In the genomic region with DNA sequence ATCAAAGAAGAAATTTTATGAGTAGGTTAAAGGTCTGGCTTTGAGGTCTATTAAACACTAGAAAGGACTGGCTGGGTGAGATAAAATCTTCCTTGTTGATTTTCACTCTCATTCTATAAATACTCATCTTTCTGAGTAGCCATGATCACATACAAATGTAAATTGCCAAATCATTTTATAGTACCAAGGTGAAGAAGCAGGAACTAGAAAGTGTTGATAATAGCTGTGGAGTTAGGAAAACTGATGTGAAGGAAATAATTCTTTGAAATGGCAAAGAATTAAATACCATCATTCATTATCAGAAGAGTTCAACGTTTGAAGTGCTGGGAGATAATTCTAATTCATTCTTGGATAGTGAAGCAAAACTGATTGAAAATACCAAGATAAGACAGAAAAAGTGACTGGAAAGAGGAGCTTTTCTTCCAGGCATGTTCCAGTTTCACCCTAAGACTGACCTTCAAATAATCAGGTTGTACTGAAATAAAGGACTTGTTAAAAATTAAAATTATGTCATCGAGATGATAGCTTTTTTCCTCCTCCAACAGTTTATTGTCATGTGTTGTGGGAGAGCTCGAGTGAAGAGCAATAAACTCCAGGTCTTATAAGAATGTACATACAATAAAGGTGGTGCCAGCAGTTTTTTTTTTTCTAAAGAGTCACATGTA, we compare ENCODE assay signal across 13 cellular contexts. TPM values are rescaled to one million over a fixed set of nuclear protein-coding genes. Genes with fewer than 3 reads are reported as not detected.
DNase-seq lines count a peak whose midpoint lies in the region; ATAC-seq and TF ChIP-seq lines count a peak whose summit lies in the region.
"Had no signal": no experiment of that assay in that cellular context is flagged by ENCODE, and none has a peak within 500 bp of the region (broad histone marks: within the 10 kb centered on the region; RNA-seq: fewer than 3 reads in every experiment).

No MANE protein-coding gene starts in this region.

- TF ChIP-seq CTCF in Caco-2 (IDR thresholded peaks at IDR 0.05; ENCODE audit: insufficient read depth in 1 of 2, low read depth in 1 of 2, low read length in 1 of 2, severe bottlenecking in 1 of 2, unreplicated experiment in 1 of 2) (no peak), RWPE2 (IDR thresholded peaks at IDR 0.05; ENCODE audit: poor library complexity, severe bottlenecking) (no peak), nephron (IDR thresholded peaks at IDR 0.05; ENCODE audit: unreplicated experiment in 3 of 3) (no peak), gastrocnemius medialis (IDR thresholded peaks at IDR 0.05 in 4 of 5, conservative IDR thresholded peaks at IDR 0.05 in 1 of 5) (no peak), psoas muscle (IDR thresholded peaks at IDR 0.05) (no peak)

- no TSS peak for BruUV-seq in Caco-2 (replicated peaks; lab: Mats Ljungman, UMichigan)

- H3K4me3 Mint-ChIP-seq in Caco-2 (ENCODE audit: unreplicated experiment) = no peak overlapping the region
- no peak overlapping the region for H3K4me3 Mint-ChIP-seq in nephron
- H3K4me3 Mint-ChIP-seq: activated naive CD4-positive, alpha-beta T cell treated with anti-CD3 and anti-CD28 coated beads, Interleukin-2, amount 10 ng/mL, durations not matched to agents 7 days and 5 days; central memory CD8-positive, alpha-beta T cell had no signal

- no peaks in the 10 kb centered on the region for H3K27me3 ChIP-seq in Caco-2 (replicated peaks; ENCODE audit: control insufficient read depth, insufficient read depth, low read length)
- H3K27me3 ChIP-seq in RWPE2 (ENCODE audit: insufficient read depth, poor library complexity, severe bottlenecking) = no peaks in the 10 kb centered on the region
- no peaks in the 10 kb centered on the region for H3K27me3 ChIP-seq in gastrocnemius medialis
- no peaks in the 10 kb centered on the region for H3K27me3 ChIP-seq in psoas muscle (ENCODE audit: insufficient read depth in 3 of 3, low read length in 2 of 3)

- H3K27ac Mint-ChIP-seq in Caco-2 (ENCODE audit: unreplicated experiment) (peak overlapping the region; percentile 37), nephron (peak overlapping the region in 2 of 3 experiments; percentile 1 to 62)
- H3K27ac Mint-ChIP-seq: activated naive CD4-positive, alpha-beta T cell treated with anti-CD3 and anti-CD28 coated beads, Interleukin-2, amount 10 ng/mL, durations not matched to agents 7 days and 5 days; CD4-positive, alpha-beta memory T cell had no signal

- ATAC-seq in RWPE2 (ENCODE audit: low read depth) = peak; percentile 1
- no peak for ATAC-seq in gastrocnemius medialis
- no peak for ATAC-seq in psoas muscle

- DNase-seq in Caco-2 (no peak), RWPE2 (ENCODE audit: low spot score) (no peak), fibroblast of gingiva (ENCODE audit: low read depth) (peak; percentile 85), SW480 (ENCODE audit: low spot score) (no peak), gastrocnemius medialis (no peak), NCI-H1092 (lab: John Stamatoyannopoulos, UW) (no peak), psoas muscle (no peak)
- DNase-seq: activated naive CD4-positive, alpha-beta T cell treated with anti-CD3 and anti-CD28 coated beads, Interleukin-2, amount 10 ng/mL, durations not matched to agents 7 days and 5 days; CD4-positive, alpha-beta memory T cell; NCI-H187; stimulated activated naive CD4-positive, alpha-beta T cell had no signal

- H3K36me3 ChIP-seq in Caco-2 (ENCODE audit: control insufficient read depth, insufficient read depth, low read length) (no peaks in the 10 kb centered on the region), RWPE2 (ENCODE audit: low read depth) (peaks cover 36% of the 10 kb centered on the region), gastrocnemius medialis (peaks cover 0 to 14% of the 10 kb centered on the region in 2 donors), psoas muscle (ENCODE audit: insufficient read depth in 1 of 2, low read depth in 1 of 2) (peaks cover 0 to 7% of the 10 kb centered on the region in 2 donors)

- H3K27me3 Mint-ChIP-seq in Caco-2 (ENCODE audit: insufficient read depth, unreplicated experiment) = no peaks in the 10 kb centered on the region
- H3K27me3 Mint-ChIP-seq in nephron (ENCODE audit: low read depth) = no peaks in the 10 kb centered on the region
- H3K27me3 Mint-ChIP-seq: CD4-positive, alpha-beta memory T cell; central memory CD8-positive, alpha-beta T cell had no signal

- POLR2A ChIA-PET in Caco-2 (lab: Charles Lee) = interaction anchor here (0.6 kb wide), 1 partner anchor 275 kb away, joined by 3 read pairs; no protein-coding TSS in a partner anchor

- in situ Hi-C loops in gastrocnemius medialis (cut with MboI; ENCODE audit: low sequenced_read_pairs in 4 of 4) = loop anchor here in 2 of 4 donors (25.0 kb wide), 2 partner anchors 436 to 786 kb away; no protein-coding TSS in a partner anchor

- H3K27ac ChIP-seq in RWPE2 (ENCODE audit: poor library complexity, severe bottlenecking) (peak overlapping the region; percentile 95), gastrocnemius medialis (no peak overlapping the region), psoas muscle (no peak overlapping the region)

- CTCF ChIA-PET in Caco-2 (lab: Charles Lee) = interaction anchor here (0.5 kb wide), 1 partner anchor 184 kb away, joined by 6 read pairs; a partner anchor contains a TSS

- WGBS in psoas muscle, 3 donors = 61 to 69% (median 61%) methylated on average over 3 of the region's 3 CpGs

- intact Hi-C loops in Caco-2 (cut with micrococcal nuclease; ENCODE audit: unreplicated experiment) = no loop called here
- intact Hi-C loops in gastrocnemius medialis (cut with DNase I; ENCODE audit: low total_unique reads) = no loop called here
- intact Hi-C loops in psoas muscle (cut with DNase I) = no loop called here

- H3K36me3 Mint-ChIP-seq in Caco-2 (ENCODE audit: insufficient read depth, unreplicated experiment) (peaks cover 58% of the 10 kb centered on the region), nephron (ENCODE audit: low read depth) (peaks cover 30% of the 10 kb centered on the region)
- H3K36me3 Mint-ChIP-seq: activated naive CD4-positive, alpha-beta T cell treated with anti-CD3 and anti-CD28 coated beads, Interleukin-2, amount 10 ng/mL, durations not matched to agents 7 days and 5 days had no signal

- H3K9me3 Mint-ChIP-seq in Caco-2 (ENCODE audit: unreplicated experiment) (no peaks in the 10 kb centered on the region), nephron (no peaks in the 10 kb centered on the region)
- H3K9me3 Mint-ChIP-seq: activated naive CD4-positive, alpha-beta T cell treated with anti-CD3 and anti-CD28 coated beads, Interleukin-2, amount 10 ng/mL, durations not matched to agents 7 days and 5 days; CD4-positive, alpha-beta memory T cell; central memory CD8-positive, alpha-beta T cell had no signal

- H3K4me1 Mint-ChIP-seq in Caco-2 (ENCODE audit: low read depth, unreplicated experiment) (peaks cover 32% of the 10 kb centered on the region), nephron (peaks cover 7% of the 10 kb centered on the region)
- H3K4me1 Mint-ChIP-seq: activated naive CD4-positive, alpha-beta T cell treated with anti-CD3 and anti-CD28 coated beads, Interleukin-2, amount 10 ng/mL, durations not matched to agents 7 days and 5 days had no signal

- H3K4me3 ChIP-seq in Caco-2 (ENCODE audit: low read depth, low read length) (no peak overlapping the region), RWPE2 (ENCODE audit: severe bottlenecking) (no peak overlapping the region), gastrocnemius medialis (no peak overlapping the region), psoas muscle (no peak overlapping the region)

- no peaks in the 10 kb centered on the region for H3K9me3 ChIP-seq in Caco-2
- H3K9me3 ChIP-seq in RWPE2 (ENCODE audit: severe bottlenecking) = no peaks in the 10 kb centered on the region
- H3K9me3 ChIP-seq in gastrocnemius medialis = no peaks in the 10 kb centered on the region
- no peaks in the 10 kb centered on the region for H3K9me3 ChIP-seq in psoas muscle

- no peak for TF ChIP-seq POLR2A in gastrocnemius medialis (IDR thresholded peaks at IDR 0.05)

- H3K4me1 ChIP-seq in Caco-2 (peaks cover 18% of the 10 kb centered on the region), RWPE2 (ENCODE audit: insufficient read depth, poor library complexity, severe bottlenecking) (no peaks in the 10 kb centered on the region), gastrocnemius medialis (no peaks in the 10 kb centered on the region), psoas muscle (no peaks in the 10 kb centered on the region)

RNA-seq across cellular contexts. Expression of a gene that starts 17.4 kb away (rescaled TPM):
- total RNA-seq in Caco-2 (2022) (288 and 342 TPM in 2 replicates), gastrocnemius medialis (10 to 100 TPM; 10.7 to 99.0 (median 44.6) TPM), psoas muscle (10 to 100 TPM in 3 of 4 donors, 1 to 10 TPM in 1; 9.5 to 40.1 (median 27.1) TPM)
- 1 to 10 TPM; 3.3 to 9.7 (median 4.5) TPM for polyA plus RNA-seq in psoas muscle
